ENCODE assay signal across 27 cellular contexts in the genomic region with DNA sequence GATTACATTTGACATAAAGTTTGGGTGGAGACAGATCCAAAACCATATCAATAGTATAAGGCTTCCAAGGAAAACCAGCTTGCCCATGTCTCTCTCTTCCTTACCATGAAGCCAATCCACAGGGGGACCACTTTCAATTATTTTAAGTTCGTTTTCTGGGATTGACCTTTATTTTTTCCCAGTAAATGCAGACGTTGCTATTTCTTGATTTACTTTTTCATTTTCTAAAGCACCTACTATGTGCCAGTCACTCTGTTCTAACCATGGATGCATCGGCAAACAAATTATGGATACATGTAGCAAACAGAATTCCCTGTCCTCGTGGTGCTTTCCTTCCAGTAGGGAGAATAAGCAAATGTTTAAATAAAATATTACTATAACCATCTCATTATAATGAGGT.
"Had no signal": no experiment of that assay in that cellular context is flagged by ENCODE, and none has a peak within 500 bp of the region (broad histone marks: within the 10 kb centered on the region; RNA-seq: fewer than 3 reads in every experiment).

No MANE protein-coding gene starts in this region.

- H3K36me3 ChIP-seq: neural progenitor cell, ovary, spleen, suprapubic skin, tibial artery, transverse colon, upper lobe of right lung, uterus had no signal

- H3K4me1 ChIP-seq: neural progenitor cell, parathyroid adenoma, psoas muscle, suprapubic skin, testis, tibial artery, transverse colon, upper lobe of right lung, uterus had no signal

- H2AFZ ChIP-seq: neural progenitor cell, parathyroid adenoma had no signal

- DNase-seq: natural killer cell; occipital lobe; ovary; psoas muscle; right cardiac atrium; spleen; stimulated activated CD4-positive, alpha-beta T cell treated with anti-CD3 and anti-CD28 coated beads, Interleukin-12 subunit alpha, Interleukin-12 subunit beta, amount 100 ng/mL, for 4 hours; stimulated activated CD4-positive, alpha-beta T cell treated with anti-CD3 and anti-CD28 coated beads, Interleukin-1b, Interleukin-23, amount 100 ng/mL, for 48 hours; stimulated activated CD4-positive, alpha-beta T cell treated with anti-CD3 and anti-CD28 coated beads, Interleukin-4, amount 100 ng/mL, for 1 hour; stimulated activated CD4-positive, alpha-beta T cell treated with anti-CD3 and anti-CD28 coated beads, Interleukin-4, amount 100 ng/mL, for 4 hours; stimulated activated CD8-positive, alpha-beta memory T cell treated with anti-CD3 and anti-CD28 coated beads, Interleukin-4, amount 100 ng/mL, for 48 hours; stimulated activated naive CD4-positive, alpha-beta T cell; stimulated activated naive CD8-positive, alpha-beta T cell treated with anti-CD3 and anti-CD28 coated beads, Interleukin-15, amount 100 ng/mL, for 72 hours; stimulated activated naive CD8-positive, alpha-beta T cell treated with anti-CD3 and anti-CD28 coated beads, Interleukin-15, Interleukin-2, amounts not matched to agents 100 U/mL and 50 U/mL, for 24 hours; substantia nigra; testis; tibial artery; transverse colon; upper lobe of right lung; uterus had no signal

- H3K9me3 ChIP-seq: ovary, psoas muscle, suprapubic skin, testis, tibial artery, transverse colon, upper lobe of right lung, uterus had no signal

- H3K4me3 ChIP-seq: neural progenitor cell, ovary, psoas muscle, skin epidermis, smooth muscle cell, spleen, suprapubic skin, testis, tibial artery, transverse colon, upper lobe of right lung, uterus had no signal

- H3K79me2 ChIP-seq: parathyroid adenoma had no signal

- H3K27ac ChIP-seq: neural progenitor cell, ovary, parathyroid adenoma, psoas muscle, skin epidermis, spleen, suprapubic skin, testis, tibial artery, transverse colon, upper lobe of right lung, uterus had no signal

- H3K27me3 ChIP-seq: neural progenitor cell, ovary, spleen, suprapubic skin, testis, transverse colon, upper lobe of right lung, uterus had no signal

- H3K4me2 ChIP-seq: neural progenitor cell, smooth muscle cell had no signal

- H3K9ac ChIP-seq: neural progenitor cell, parathyroid adenoma had no signal

- ATAC-seq: natural killer cell; psoas muscle; right cardiac atrium; sciatic nerve; stimulated activated memory B cell treated with anti-CD40 and anti-IgM and Interleukin-4, amounts not matched to agents 10 μg/mL and 1 μg/mL and 100 μg/mL, for 72 hours; stimulated activated naive CD8-positive, alpha-beta T cell treated with anti-CD3 and anti-CD28 coated beads, Interleukin-15, amount 100 ng/mL, for 72 hours; stimulated activated naive CD8-positive, alpha-beta T cell treated with anti-CD3 and anti-CD28 coated beads, Interleukin-15, Interleukin-2, amounts not matched to agents 100 U/mL and 50 U/mL, for 24 hours; upper lobe of right lung had no signal
